ENCODE assay signal across 25 cellular contexts in genomic region chr5:168261212-168261575, GRCh38. TPM values are rescaled to one million over a fixed set of nuclear protein-coding genes. Genes with fewer than 3 reads are reported as not detected.
A peak's percentile ranks its signal among the peaks of the same experiment; 100 is the strongest.
DNase-seq lines count a peak whose midpoint lies in the region; ATAC-seq and TF ChIP-seq lines count a peak whose summit lies in the region.
"Had no signal": no experiment of that assay in that cellular context is flagged by ENCODE, and none has a peak within 500 bp of the region (broad histone marks: within the 10 kb centered on the region; RNA-seq: fewer than 3 reads in every experiment).

No MANE protein-coding gene starts in this region.

- no peaks in the 10 kb centered on the region for H3K9me3 Mint-ChIP-seq in endothelial cell (ENCODE audit: unreplicated experiment)
- H3K9me3 Mint-ChIP-seq: CD14-positive monocyte; CD8-positive, alpha-beta memory T cell had no signal

- peaks cover 3% of the 10 kb centered on the region for H3K27me3 Mint-ChIP-seq in endothelial cell (ENCODE audit: unreplicated experiment)

- H3K4me1 ChIP-seq in right atrium auricular region = no peaks in the 10 kb centered on the region
- no peaks in the 10 kb centered on the region for H3K4me1 ChIP-seq in left ventricle myocardium inferior
- H3K4me1 ChIP-seq: BE2C, SJCRH30 had no signal

- no peaks in the 10 kb centered on the region for H3K27me3 ChIP-seq in right atrium auricular region
- H3K27me3 ChIP-seq in left ventricle myocardium inferior (ENCODE audit: low read depth) = no peaks in the 10 kb centered on the region
- H3K27me3 ChIP-seq: BE2C had no signal

- H3K4me1 Mint-ChIP-seq in endothelial cell (ENCODE audit: unreplicated experiment) = no peaks in the 10 kb centered on the region
- H3K4me1 Mint-ChIP-seq: CD14-positive monocyte; CD8-positive, alpha-beta memory T cell had no signal

- no peak for TF ChIP-seq CTCF in right atrium auricular region (IDR thresholded peaks at IDR 0.05)
- no peak for TF ChIP-seq CTCF in left ventricle myocardium inferior (IDR thresholded peaks at IDR 0.05; ENCODE audit: borderline replicate concordance)
- TF ChIP-seq CTCF in omental fat pad (IDR thresholded peaks at IDR 0.05) = no peak
- no peak for TF ChIP-seq CTCF in endothelial cell (IDR thresholded peaks at IDR 0.05; ENCODE audit: unreplicated experiment)

- H3K9me3 ChIP-seq in right atrium auricular region (no peaks in the 10 kb centered on the region), left ventricle myocardium inferior (replicated peaks) (no peaks in the 10 kb centered on the region)
- H3K9me3 ChIP-seq: BE2C, SJCRH30 had no signal

- DNase-seq in Right ventricle myocardium superior = no peak
- DNase-seq in right atrium auricular region (ENCODE audit: low spot score) = no peak
- peak; percentile 35 for DNase-seq in left ventricle myocardium inferior
- DNase-seq in omental fat pad (ENCODE audit: low spot score) = no peak
- DNase-seq in NCI-H1092 (lab: John Stamatoyannopoulos, UW) = no peak
- DNase-seq in hepatic stellate cell (ENCODE audit: low spot score) = no peak
- no peak for DNase-seq in endothelial cell (ENCODE audit: low spot score)
- DNase-seq: 8988T; ACHN; BE2C; CD8-positive, alpha-beta memory T cell; DMS 273 treated with DMSO at 0.1 percent for 48 hours; DMS79; GF-D8; Karpas-422; NCI-H1092 treated with DMSO at 0.1 percent for 48 hours; NCI-H2081 treated with DMSO at 0.1 percent for 48 hours; NCI-H2171 treated with DMSO at 0.1 percent for 48 hours; NCI-H446; NCI-H524 treated with DMSO at 0.1 percent for 48 hours; NCI-H774; SJCRH30 had no signal

- intact Hi-C loops in Right ventricle myocardium superior (cut with DNase I) (loop anchor here (10.0 kb wide), 1 partner anchor 224 kb away; the partner anchor contains the start of gene RARS1), left ventricle myocardium inferior (cut with micrococcal nuclease) (no loop called here)

- no peak overlapping the region for H3K4me3 Mint-ChIP-seq in endothelial cell (ENCODE audit: unreplicated experiment)
- H3K4me3 Mint-ChIP-seq: CD14-positive monocyte; CD8-positive, alpha-beta memory T cell had no signal

- peak; percentile 68 for ATAC-seq in Right ventricle myocardium superior (ENCODE audit: poor library complexity)
- peak; percentile 21 for ATAC-seq in omental fat pad (ENCODE audit: low FRiP score)
- ATAC-seq in GM18520 (IDR thresholded peaks at IDR 0.05; ENCODE audit: unreplicated experiment) = no peak
- ATAC-seq: HepG2 had no signal

- H3K36me3 Mint-ChIP-seq in endothelial cell (ENCODE audit: low read depth, unreplicated experiment) = no peaks in the 10 kb centered on the region
- H3K36me3 Mint-ChIP-seq: CD14-positive monocyte; CD8-positive, alpha-beta memory T cell had no signal

- no peak overlapping the region for H3K4me3 ChIP-seq in right atrium auricular region
- H3K4me3 ChIP-seq in left ventricle myocardium inferior = no peak overlapping the region
- H3K4me3 ChIP-seq: SJCRH30 had no signal

- no peak overlapping the region for H3K27ac Mint-ChIP-seq in endothelial cell (ENCODE audit: unreplicated experiment)
- H3K27ac Mint-ChIP-seq: CD14-positive monocyte; CD8-positive, alpha-beta memory T cell had no signal

- H3K27ac ChIP-seq in right atrium auricular region = no peak overlapping the region
- H3K27ac ChIP-seq in left ventricle myocardium inferior (replicated peaks) = peak overlapping the region; percentile 20
- H3K27ac ChIP-seq: SJCRH30 had no signal

- H3K36me3 ChIP-seq in right atrium auricular region = no peaks in the 10 kb centered on the region
- peaks cover 31% of the 10 kb centered on the region for H3K36me3 ChIP-seq in left ventricle myocardium inferior
- H3K36me3 ChIP-seq: BE2C, SJCRH30 had no signal

RNA-seq across cellular contexts. Expression of gene WWC1, which starts 30.3 kb away (rescaled TPM):
- total RNA-seq in Right ventricle myocardium superior (1.8 TPM), right atrium auricular region (1 to 10 TPM; 2.7 to 8.1 TPM), left ventricle myocardium inferior (2.2 TPM), omental fat pad (10 to 100 TPM in 3 of 4 donors, under 1 TPM in 1; 0.63 to 92.6 (median 21.0) TPM), endothelial cell (ENCODE audit: unreplicated experiment) (1.1 TPM)
- total RNA-seq: SJCRH30 had no signal
